ENCODE assay signal across 25 cellular contexts in genomic region chr9:135038331-135038730, GRCh38. TPM values are rescaled to one million over a fixed set of nuclear protein-coding genes. Genes with fewer than 3 reads are reported as not detected.
"Had no signal": no experiment of that assay in that cellular context is flagged by ENCODE, and none has a peak within 500 bp of the region (broad histone marks: within the 10 kb centered on the region; RNA-seq: fewer than 3 reads in every experiment).

No MANE protein-coding gene starts in this region.

- H3K27me3 ChIP-seq: adrenal gland, body of pancreas, foreskin keratinocyte, pancreas, testis, vagina had no signal

- DNase-seq: activated CD4-positive, alpha-beta T cell treated with anti-CD3 and anti-CD28 coated beads for 1 hour; activated CD4-positive, alpha-beta T cell treated with anti-CD3 and anti-CD28 coated beads, Interleukin-2, amount 10 ng/mL, durations not matched to agents 7 days and 5 days; activated CD8-positive, alpha-beta T cell treated with anti-CD3 and anti-CD28 coated beads, Interleukin-2, amount 10 ng/mL, durations not matched to agents 7 days and 5 days; activated naive CD4-positive, alpha-beta T cell treated with anti-CD3 and anti-CD28 coated beads for 36 hours; activated naive CD8-positive, alpha-beta T cell treated with anti-CD3 and anti-CD28 coated beads for 36 hours; body of pancreas; foreskin keratinocyte; heart right ventricle; kidney glomerular epithelial cell; left lung; lower lobe of right lung; mesendoderm; SK-N-SH; stimulated activated naive CD4-positive, alpha-beta T cell; SW 1271; T1000; testis; transverse colon had no signal

- H3K4me1 ChIP-seq: adrenal gland, body of pancreas, esophagus muscularis mucosa, foreskin keratinocyte, heart right ventricle, left lung, lower lobe of right lung, pancreas, psoas muscle, testis, transverse colon, vagina had no signal

- ATAC-seq: activated CD8-positive, alpha-beta T cell treated with anti-CD3 and anti-CD28 coated beads, Interleukin-2, amount 10 ng/mL, durations not matched to agents 7 days and 5 days; body of pancreas; foreskin keratinocyte; heart right ventricle; left lung; lower lobe of right lung; pancreas; psoas muscle had no signal

- H3K36me3 ChIP-seq: adrenal gland, cardiac muscle cell, esophagus muscularis mucosa, heart right ventricle, left lung, lower lobe of right lung, neutrophil, pancreas, transverse colon, vagina had no signal

- H3K9me3 ChIP-seq: adrenal gland, body of pancreas, esophagus muscularis mucosa, heart right ventricle, left lung, lower lobe of right lung, neutrophil, pancreas, psoas muscle, SK-N-SH, testis, transverse colon, vagina had no signal

- H3K27ac ChIP-seq: adrenal gland, body of pancreas, cardiac muscle cell, esophagus muscularis mucosa, foreskin keratinocyte, heart right ventricle, left lung, lower lobe of right lung, neutrophil, pancreas, psoas muscle, testis, transverse colon, vagina had no signal

- H3K4me3 ChIP-seq: adrenal gland, body of pancreas, cardiac muscle cell, esophagus muscularis mucosa, heart right ventricle, left lung, lower lobe of right lung, pancreas, psoas muscle, testis, transverse colon, vagina had no signal

RNA-seq across cellular contexts. Expression of gene OLFM1, which starts 49.1 kb away (rescaled TPM):
- total RNA-seq: activated CD4-positive, alpha-beta T cell treated with anti-CD3 and anti-CD28 coated beads, Interleukin-2, amount 10 ng/mL, durations not matched to agents 7 days and 5 days; activated CD8-positive, alpha-beta T cell treated with anti-CD3 and anti-CD28 coated beads, Interleukin-2, amount 10 ng/mL, durations not matched to agents 7 days and 5 days; activated naive CD4-positive, alpha-beta T cell treated with anti-CD3 and anti-CD28 coated beads for 36 hours; activated naive CD8-positive, alpha-beta T cell treated with anti-CD3 and anti-CD28 coated beads for 36 hours had no signal
